ENCODE assay signal across 9 cellular contexts in genomic region chr11:34086554-34087278, GRCh38. TPM values are rescaled to one million over a fixed set of nuclear protein-coding genes. Genes with fewer than 3 reads are reported as not detected.
DNase-seq lines count a peak whose midpoint lies in the region; ATAC-seq lines count a peak whose summit lies in the region.
"Had no signal": no experiment of that assay in that cellular context is flagged by ENCODE, and none has a peak within 500 bp of the region (broad histone marks: within the 10 kb centered on the region; RNA-seq: fewer than 3 reads in every experiment).

No MANE protein-coding gene starts in this region.

- DNase-seq in activated naive CD4-positive, alpha-beta T cell treated with anti-CD3 and anti-CD28 coated beads for 36 hours = no peak
- DNase-seq in activated naive CD4-positive, alpha-beta T cell treated with anti-CD3 and anti-CD28 coated beads, Interleukin-2, amount 50 U/mL, for 16 hours = no peak
- no peak for DNase-seq in activated naive CD8-positive, alpha-beta T cell treated with anti-CD3 and anti-CD28 coated beads, Interleukin-2, amount 10 ng/mL, durations not matched to agents 7 days and 5 days
- no peak for DNase-seq in NCI-H1436 treated with DMSO at 0.1 percent for 48 hours (lab: John Stamatoyannopoulos, UW)
- no peak for DNase-seq in RPMI8226
- DNase-seq in activated effector memory CD4-positive, alpha-beta T cell treated with anti-CD3 and anti-CD28 coated beads, Interleukin-2, amount 50 U/mL, for 16 hours = no peak
- DNase-seq: pancreas had no signal

- peaks cover 20% of the 10 kb centered on the region for H3K4me1 Mint-ChIP-seq in activated naive CD4-positive, alpha-beta T cell treated with anti-CD3 and anti-CD28 coated beads for 36 hours (ENCODE audit: low read depth)
- H3K4me1 Mint-ChIP-seq in activated naive CD8-positive, alpha-beta T cell treated with anti-CD3 and anti-CD28 coated beads, Interleukin-2, amount 10 ng/mL, durations not matched to agents 7 days and 5 days = peaks cover 14% of the 10 kb centered on the region
- H3K4me1 Mint-ChIP-seq in stimulated activated memory B cell treated with anti-CD40 and anti-IgM and Interleukin-4, amounts not matched to agents 10 μg/mL and 1 μg/mL and 100 μg/mL, for 72 hours = peaks cover 13% of the 10 kb centered on the region

- CTCF ChIA-PET in activated naive CD4-positive, alpha-beta T cell treated with anti-CD3 and anti-CD28 coated beads for 36 hours (lab: Charles Lee) = interaction anchor here (0.5 to 1.2 kb wide), 3 partner anchors 89 to 339 kb away, joined by 3 to 5 read pairs (median 4); no protein-coding TSS in a partner anchor

- intact Hi-C loops in activated naive CD4-positive, alpha-beta T cell treated with anti-CD3 and anti-CD28 coated beads for 36 hours (cut with micrococcal nuclease) = loop anchor here (5.0 kb wide), 1 partner anchor 34 kb away; the partner anchor contains the start of gene CAPRIN1

- peak; percentile 68 for ATAC-seq in HG03571 (IDR thresholded peaks at IDR 0.05; ENCODE audit: unreplicated experiment)
- peak; percentile 59 for ATAC-seq in activated naive CD8-positive, alpha-beta T cell treated with anti-CD3 and anti-CD28 coated beads, Interleukin-2, amount 10 ng/mL, durations not matched to agents 7 days and 5 days (ENCODE audit: low read depth)
- no peak for ATAC-seq in stimulated activated memory B cell treated with anti-CD40 and anti-IgM and Interleukin-4, amounts not matched to agents 10 μg/mL and 1 μg/mL and 100 μg/mL, for 72 hours

- no peak overlapping the region for H3K4me3 Mint-ChIP-seq in activated naive CD4-positive, alpha-beta T cell treated with anti-CD3 and anti-CD28 coated beads for 36 hours
- H3K4me3 Mint-ChIP-seq in activated naive CD8-positive, alpha-beta T cell treated with anti-CD3 and anti-CD28 coated beads, Interleukin-2, amount 10 ng/mL, durations not matched to agents 7 days and 5 days = peak overlapping the region; percentile 20
- no peak overlapping the region for H3K4me3 Mint-ChIP-seq in stimulated activated memory B cell treated with anti-CD40 and anti-IgM and Interleukin-4, amounts not matched to agents 10 μg/mL and 1 μg/mL and 100 μg/mL, for 72 hours

- POLR2A ChIA-PET in activated naive CD8-positive, alpha-beta T cell treated with anti-CD3 and anti-CD28 coated beads, Interleukin-2, amount 10 ng/mL, durations not matched to agents 7 days and 5 days (lab: Charles Lee) = interaction anchor here (0.8 kb wide), 1 partner anchor 19 kb away, joined by 3 read pairs; the partner anchor contains the start of gene NAT10

- peaks cover 55% of the 10 kb centered on the region for H3K36me3 Mint-ChIP-seq in activated naive CD4-positive, alpha-beta T cell treated with anti-CD3 and anti-CD28 coated beads for 36 hours (ENCODE audit: low read depth)
- H3K36me3 Mint-ChIP-seq in activated naive CD8-positive, alpha-beta T cell treated with anti-CD3 and anti-CD28 coated beads, Interleukin-2, amount 10 ng/mL, durations not matched to agents 7 days and 5 days = peaks cover 51% of the 10 kb centered on the region
- H3K36me3 Mint-ChIP-seq in stimulated activated memory B cell treated with anti-CD40 and anti-IgM and Interleukin-4, amounts not matched to agents 10 μg/mL and 1 μg/mL and 100 μg/mL, for 72 hours = peaks cover 54% of the 10 kb centered on the region

- H3K9me3 Mint-ChIP-seq in activated naive CD4-positive, alpha-beta T cell treated with anti-CD3 and anti-CD28 coated beads for 36 hours = no peaks in the 10 kb centered on the region
- no peaks in the 10 kb centered on the region for H3K9me3 Mint-ChIP-seq in activated naive CD8-positive, alpha-beta T cell treated with anti-CD3 and anti-CD28 coated beads, Interleukin-2, amount 10 ng/mL, durations not matched to agents 7 days and 5 days
- no peaks in the 10 kb centered on the region for H3K9me3 Mint-ChIP-seq in stimulated activated memory B cell treated with anti-CD40 and anti-IgM and Interleukin-4, amounts not matched to agents 10 μg/mL and 1 μg/mL and 100 μg/mL, for 72 hours

- H3K27me3 Mint-ChIP-seq in activated naive CD4-positive, alpha-beta T cell treated with anti-CD3 and anti-CD28 coated beads for 36 hours (ENCODE audit: low read depth) = no peaks in the 10 kb centered on the region
- no peaks in the 10 kb centered on the region for H3K27me3 Mint-ChIP-seq in activated naive CD8-positive, alpha-beta T cell treated with anti-CD3 and anti-CD28 coated beads, Interleukin-2, amount 10 ng/mL, durations not matched to agents 7 days and 5 days
- no peaks in the 10 kb centered on the region for H3K27me3 Mint-ChIP-seq in stimulated activated memory B cell treated with anti-CD40 and anti-IgM and Interleukin-4, amounts not matched to agents 10 μg/mL and 1 μg/mL and 100 μg/mL, for 72 hours

- H3K27ac Mint-ChIP-seq in activated naive CD4-positive, alpha-beta T cell treated with anti-CD3 and anti-CD28 coated beads for 36 hours = peak overlapping the region; percentile 78
- peak overlapping the region; percentile 67 for H3K27ac Mint-ChIP-seq in activated naive CD8-positive, alpha-beta T cell treated with anti-CD3 and anti-CD28 coated beads, Interleukin-2, amount 10 ng/mL, durations not matched to agents 7 days and 5 days
- peak overlapping the region; percentile 57 for H3K27ac Mint-ChIP-seq in stimulated activated memory B cell treated with anti-CD40 and anti-IgM and Interleukin-4, amounts not matched to agents 10 μg/mL and 1 μg/mL and 100 μg/mL, for 72 hours

RNA-seq across cellular contexts. Expression of gene NAT10, which starts 18.7 kb away (rescaled TPM):
- 10 to 100 TPM; 91.0 to 93.3 TPM for total RNA-seq in activated naive CD4-positive, alpha-beta T cell treated with anti-CD3 and anti-CD28 coated beads for 36 hours
- total RNA-seq in activated naive CD8-positive, alpha-beta T cell treated with anti-CD3 and anti-CD28 coated beads, Interleukin-2, amount 10 ng/mL, durations not matched to agents 7 days and 5 days = 10 to 100 TPM; 72.7 to 76.3 TPM

RNA-seq across cellular contexts. Expression of gene CAPRIN1, which starts 35.2 kb away (rescaled TPM):
- 100 to 1,000 TPM; 274 to 289 TPM for total RNA-seq in activated naive CD4-positive, alpha-beta T cell treated with anti-CD3 and anti-CD28 coated beads for 36 hours
- total RNA-seq in activated naive CD8-positive, alpha-beta T cell treated with anti-CD3 and anti-CD28 coated beads, Interleukin-2, amount 10 ng/mL, durations not matched to agents 7 days and 5 days = 100 to 1,000 TPM; 190 to 201 TPM
